In the genomic region with DNA sequence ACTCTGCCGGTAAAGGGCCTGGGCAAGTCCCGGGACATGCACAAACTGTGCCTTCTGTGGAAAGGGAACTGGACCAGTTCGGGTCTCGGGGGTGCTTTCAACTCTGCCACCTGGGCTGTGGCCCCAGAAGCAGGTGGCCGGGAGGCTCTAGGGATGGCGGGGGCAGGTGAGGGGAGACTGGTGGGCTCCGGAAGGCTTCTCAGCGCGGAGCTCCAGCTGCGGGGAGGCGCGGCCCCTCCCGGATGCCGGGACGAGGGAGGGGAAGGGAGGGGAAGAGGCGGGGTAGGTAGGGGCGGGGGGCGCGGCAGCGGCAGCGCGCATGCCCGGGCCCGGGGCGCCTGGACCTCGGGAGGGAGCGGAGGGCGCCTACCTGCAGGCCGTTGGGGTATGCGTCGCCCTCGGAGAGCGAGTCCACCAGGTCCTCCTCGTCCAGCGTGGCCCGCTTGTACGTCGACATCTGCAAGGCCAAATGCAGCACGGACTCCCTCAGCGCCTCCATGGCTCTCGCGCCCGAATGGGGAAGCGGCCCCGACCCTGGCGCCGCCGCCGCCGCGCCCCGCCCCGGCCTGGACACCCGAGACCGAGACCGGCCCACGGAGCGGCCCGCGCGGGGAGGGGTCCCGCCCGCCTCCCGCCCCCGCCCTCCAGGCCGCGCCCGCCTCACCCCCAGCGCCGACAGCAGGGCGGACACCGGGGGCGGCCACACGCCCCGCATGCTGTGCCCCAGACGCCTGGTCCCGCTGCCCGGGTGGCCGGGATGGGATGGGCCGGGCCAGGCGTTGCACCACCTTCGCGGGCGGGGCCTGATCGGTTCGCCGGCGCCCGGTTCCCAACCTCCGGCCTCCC, we compare ENCODE assay signal across 8 cellular contexts. TPM values are rescaled to one million over a fixed set of nuclear protein-coding genes. Genes with fewer than 3 reads are reported as not detected.
DNase-seq lines count a peak whose midpoint lies in the region; ATAC-seq, FAIRE-seq and TF ChIP-seq lines count a peak whose summit lies in the region.

A gene (minus strand): TSS at position 764 of the 846 bp plus-strand sequence. CDS start 49 bp downstream, at position 715.

- intact Hi-C loops in HepG2 (cut with micrococcal nuclease; ENCODE audit: unreplicated experiment), result no loop called here

- peak; percentile 59 for ATAC-seq in HepG2

- no peak for TF ChIP-seq EP300 in HepG2 (IDR thresholded peaks at IDR 0.05; ENCODE audit: low read depth in 2 of 2, low read length in 2 of 2)
- no peak for TF ChIP-seq EP300 in HepG2 (CRISPR knock-in tag; IDR thresholded peaks at IDR 0.05; ENCODE audit: borderline replicate concordance)

- POLR2A ChIA-PET in HepG2 (lab: Yijun Ruan, JAX), result no interaction called here

- H3K9ac ChIP-seq in HepG2 (ENCODE audit: insufficient read depth, low read depth, low read length), result no peak within 1 kb of the TSS

- no peak for DNase-seq in AG09309 (ENCODE audit: low read depth)
- no peak for DNase-seq in HT1080 (ENCODE audit: low read depth)
- peak; percentile 48 for DNase-seq in UCSD-AML1 (lab: John Stamatoyannopoulos, UW; ENCODE audit: unreplicated experiment)
- no peak for DNase-seq in HepG2 (ENCODE audit: low spot score)
- peak; percentile 29 for DNase-seq in stimulated activated CD8-positive, alpha-beta memory T cell treated with anti-CD3 and anti-CD28 coated beads, Interleukin-12 subunit alpha, Interleukin-12 subunit beta, amount 100 ng/mL, for 4 hours (ENCODE audit: low read depth)
- no peak for DNase-seq in midbrain (lab: John Stamatoyannopoulos, UW)
- DNase-seq in SIG-M5 treated with dmso at 0.1 percent for 504 hours (lab: John Stamatoyannopoulos, UW; ENCODE audit: unreplicated experiment), result no peak

- H3K36me3 ChIP-seq in HepG2 (replicated peaks in 1 of 2; ENCODE audit: control insufficient read depth in 1 of 2, insufficient read depth in 2 of 2, low read length in 2 of 2), result no peaks in the 10 kb centered on the region

- peak in 1 of 2 experiments; percentile 62; a peak in 2 of 4 replicates for TF ChIP-seq POLR2A in HepG2 (IDR thresholded peaks at IDR 0.05; ENCODE audit: insufficient read depth in 1 of 2, low read depth in 2 of 2, low read length in 2 of 2)

- H3K27ac ChIP-seq in cingulate gyrus (ENCODE audit: low read depth, low read length) (peak within 1 kb of the TSS; percentile 47), HepG2 (ENCODE audit: extremely low read length, insufficient read depth, low read length) (no peak within 1 kb of the TSS)

- H3K4me2 ChIP-seq in HepG2 (ENCODE audit: low read depth, low read length), result peak within 1 kb of the TSS; percentile 61

- H3K4me3 ChIP-seq in AG09309 (ENCODE audit: control insufficient read depth, low read depth, low read length), result peak within 1 kb of the TSS; percentile 79
- peak within 1 kb of the TSS; percentile 49 to 65 (median 58); a peak in 5 of 6 replicates for H3K4me3 ChIP-seq in HepG2 (replicated peaks in 1 of 3; ENCODE audit: insufficient read depth in 1 of 3, low read depth in 2 of 3, low read length in 3 of 3)

- WGBS in HepG2 (ENCODE audit: low lambda C conversion rate), result 74% methylated on average over 22 of the region's 90 CpGs

- no peak for TF ChIP-seq CTCF in AG09309 (IDR thresholded peaks at IDR 0.05; ENCODE audit: control insufficient read depth, insufficient read depth, low read depth, low read length, missing control alignments)
- TF ChIP-seq CTCF in HepG2 (CRISPR knock-in tag; IDR thresholded peaks at IDR 0.05), result no peak; the same call in 1 of the 2 replicates

- H3K27me3 ChIP-seq in HepG2 (ENCODE audit: control insufficient read depth in 1 of 2, insufficient read depth in 2 of 2, low read length in 2 of 2), result no peaks in the 10 kb centered on the region

- TF ChIP-seq RAD21 in HepG2 (CRISPR knock-in tag; IDR thresholded peaks at IDR 0.05), result no peak

- CTCF ChIA-PET in HepG2 (lab: Yijun Ruan, JAX; ENCODE audit: low intra/inter-chr PET ratio, low total read pairs), result no interaction called here

- no peak within 1 kb of the TSS for H2AFZ ChIP-seq in HepG2 (ENCODE audit: low read length)

- in situ Hi-C loops in HepG2 (cut with HindIII; ENCODE audit: extremely low pct_ligation_motif_present, low pct_unique_long_range_greater_than_20kb), result no loop called here

- H4K20me1 ChIP-seq in HepG2 (ENCODE audit: insufficient read depth, low read length), result no peaks in the 10 kb centered on the region

- H3K79me2 ChIP-seq in HepG2 (ENCODE audit: insufficient read depth, low read length), result no peaks in the 10 kb centered on the region

- FAIRE-seq in HepG2 (lab: Jason Lieb, UNC), result no peak

- BruUV-seq in HepG2 (replicated peaks; lab: Mats Ljungman, UMichigan), result no TSS peak

- no peaks in the 10 kb centered on the region for H3K9me3 ChIP-seq in HepG2 (ENCODE audit: low read length)

- H3K4me1 ChIP-seq in HepG2 (ENCODE audit: insufficient read depth, low read length), result peaks cover 36% of the 10 kb centered on the region

TF ChIP-seq in HepG2, 621 proteins besides CTCF, POLR2A, EP300 and RAD21 (continues in another document):
- peak; percentile 42; the same call in 1 of the 2 replicates for TF ChIP-seq PHF8 (CRISPR knock-in tag; IDR thresholded peaks at IDR 0.05)
- TF ChIP-seq, protein P1, sequence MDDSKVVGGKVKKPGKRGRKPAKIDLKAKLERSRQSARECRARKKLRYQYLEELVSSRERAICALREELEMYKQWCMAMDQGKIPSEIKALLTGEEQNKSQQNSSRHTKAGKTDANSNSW (CRISPR knock-in tag; IDR thresholded peaks at IDR 0.05; ENCODE audit: borderline replicate concordance), result no peak
- 0 out of 2 replicates have a peak, but pooled peaks have one; percentile 6 for TF ChIP-seq FOXO1 (CRISPR knock-in tag; IDR thresholded peaks at IDR 0.05)
- no peak for TF ChIP-seq NONO (IDR thresholded peaks at IDR 0.05)
- no peak for TF ChIP-seq NONO (CRISPR knock-in tag; conservative IDR thresholded peaks at IDR 0.05)
- TF ChIP-seq, protein P2, sequence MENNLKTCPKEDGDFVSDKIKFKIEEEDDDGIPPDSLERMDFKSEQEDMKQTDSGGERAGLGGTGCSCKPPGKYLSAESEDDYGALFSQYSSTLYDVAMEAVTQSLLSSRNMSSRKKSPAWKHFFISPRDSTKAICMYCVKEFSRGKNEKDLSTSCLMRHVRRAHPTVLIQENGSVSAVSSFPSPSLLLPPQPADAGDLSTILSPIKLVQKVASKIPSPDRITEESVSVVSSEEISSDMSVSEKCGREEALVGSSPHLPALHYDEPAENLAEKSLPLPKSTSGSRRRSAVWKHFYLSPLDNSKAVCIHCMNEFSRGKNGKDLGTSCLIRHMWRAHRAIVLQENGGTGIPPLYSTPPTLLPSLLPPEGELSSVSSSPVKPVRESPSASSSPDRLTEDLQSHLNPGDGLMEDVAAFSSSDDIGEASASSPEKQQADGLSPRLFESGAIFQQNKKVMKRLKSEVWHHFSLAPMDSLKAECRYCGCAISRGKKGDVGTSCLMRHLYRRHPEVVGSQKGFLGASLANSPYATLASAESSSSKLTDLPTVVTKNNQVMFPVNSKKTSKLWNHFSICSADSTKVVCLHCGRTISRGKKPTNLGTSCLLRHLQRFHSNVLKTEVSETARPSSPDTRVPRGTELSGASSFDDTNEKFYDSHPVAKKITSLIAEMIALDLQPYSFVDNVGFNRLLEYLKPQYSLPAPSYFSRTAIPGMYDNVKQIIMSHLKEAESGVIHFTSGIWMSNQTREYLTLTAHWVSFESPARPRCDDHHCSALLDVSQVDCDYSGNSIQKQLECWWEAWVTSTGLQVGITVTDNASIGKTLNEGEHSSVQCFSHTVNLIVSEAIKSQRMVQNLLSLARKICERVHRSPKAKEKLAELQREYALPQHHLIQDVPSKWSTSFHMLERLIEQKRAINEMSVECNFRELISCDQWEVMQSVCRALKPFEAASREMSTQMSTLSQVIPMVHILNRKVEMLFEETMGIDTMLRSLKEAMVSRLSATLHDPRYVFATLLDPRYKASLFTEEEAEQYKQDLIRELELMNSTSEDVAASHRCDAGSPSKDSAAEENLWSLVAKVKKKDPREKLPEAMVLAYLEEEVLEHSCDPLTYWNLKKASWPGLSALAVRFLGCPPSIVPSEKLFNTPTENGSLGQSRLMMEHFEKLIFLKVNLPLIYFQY (CRISPR knock-in tag; IDR thresholded peaks at IDR 0.05; ENCODE audit: borderline replicate concordance), result no peak
- TF ChIP-seq PAX8 (CRISPR knock-in tag; IDR thresholded peaks at IDR 0.05; ENCODE audit: borderline replicate concordance), result no peak
- no peak for TF ChIP-seq ARHGAP35 (CRISPR knock-in tag; IDR thresholded peaks at IDR 0.05; ENCODE audit: borderline replicate concordance)

RNA-seq across cellular contexts. Expression of the gene that starts here (rescaled TPM):
- total RNA-seq in HT1080 (2014; rRNA removed; shearing (Covaris generic)), result 66.6 and 72.6 TPM in 2 replicates
- 103 and 119 TPM in 2 replicates for polyA plus RNA-seq in HT1080 (2015; cell fraction: cytosol; rRNA removed)
- polyA plus RNA-seq in HT1080 (2015; cell fraction: nucleus; rRNA removed), result 211 and 256 TPM in 2 replicates
- total RNA-seq in HepG2 (2016; rRNA removed; fragmentation: Illumina TruSeq; extraction: Trizol), result 11.1 and 21.2 TPM in 2 replicates
- 3.1 and 4.6 TPM in 2 replicates for total RNA-seq in HepG2 (2016; cell fraction: cytosol; rRNA removed; fragmentation: Illumina TruSeq; extraction: Trizol; ENCODE audit: low read depth)
- total RNA-seq in HepG2 (2016; cell fraction: insoluble cytoplasmic fraction; rRNA removed; fragmentation: Illumina TruSeq; extraction: Trizol), result 8.0 and 21.1 TPM in 2 replicates
- total RNA-seq in HepG2 (2016; cell fraction: membrane; rRNA removed; fragmentation: Illumina TruSeq; extraction: Trizol), result 5.2 and 6.6 TPM in 2 replicates
- 18.9 and 25.8 TPM in 2 replicates for total RNA-seq in HepG2 (2016; cell fraction: nucleus; rRNA removed; fragmentation: Illumina TruSeq; extraction: Trizol)
- polyA plus RNA-seq in HepG2 (2011; rRNA removed), result 13.5 and 17.0 TPM in 2 replicates
- 7.9 and 8.8 TPM in 2 replicates for polyA plus RNA-seq in HepG2 (2011; cell fraction: cytosol; rRNA removed)
- polyA plus RNA-seq in HepG2 (2011; cell fraction: nucleus; rRNA removed), result 20.3 and 20.8 TPM in 2 replicates
- 23.5 and 24.3 TPM in 2 replicates for polyA plus RNA-seq in HepG2 (2012)
- polyA plus RNA-seq in HepG2 (2016; cell fraction: cytosol; fragmentation: Illumina TruSeq; extraction: Trizol; ENCODE audit: low read depth), result 1.8 TPM in 2 replicates
- polyA plus RNA-seq in HepG2 (2016; cell fraction: insoluble cytoplasmic fraction; fragmentation: Illumina TruSeq; extraction: Trizol; ENCODE audit: low read depth), result 8.3 and 10.9 TPM in 2 replicates
- 2.8 and 3.4 TPM in 2 replicates for polyA plus RNA-seq in HepG2 (2016; cell fraction: membrane; fragmentation: Illumina TruSeq; extraction: Trizol; ENCODE audit: low read depth)
- 36.4 and 38.3 TPM in 2 replicates for polyA plus RNA-seq in HepG2 (2016; cell fraction: nucleus; fragmentation: Illumina TruSeq; extraction: Trizol; ENCODE audit: insufficient read depth, low read depth)
- 34.0 and 41.6 TPM in 2 replicates for polyA minus RNA-seq in HepG2 (2011; rRNA and poly(A)+ RNA removed; ENCODE audit: low replicate concordance)
- polyA minus RNA-seq in HepG2 (2011; cell fraction: cytosol; rRNA and poly(A)+ RNA removed), result 9.9 and 11.8 TPM in 2 replicates
- polyA minus RNA-seq in HepG2 (2011; cell fraction: nucleus; rRNA and poly(A)+ RNA removed), result 11.3 and 11.4 TPM in 2 replicates

Comparison
In these comparisons a context has a peak if more than half of its experiments do, and no peak if none do; other contexts are left out.
1. DNase-seq: peak in UCSD-AML1 (single experiment) and stimulated activated CD8-positive, alpha-beta memory T cell treated with anti-CD3 and anti-CD28 coated beads, Interleukin-12 subunit alpha, Interleukin-12 subunit beta, amount 100 ng/mL, for 4 hours (single experiment); none in AG09309 (single experiment), HT1080 (single experiment), HepG2 (single experiment), midbrain (single experiment) and SIG-M5 treated with dmso at 0.1 percent for 504 hours (single experiment).